8 cellular contexts compared by ENCODE assay signal in the genomic region with DNA sequence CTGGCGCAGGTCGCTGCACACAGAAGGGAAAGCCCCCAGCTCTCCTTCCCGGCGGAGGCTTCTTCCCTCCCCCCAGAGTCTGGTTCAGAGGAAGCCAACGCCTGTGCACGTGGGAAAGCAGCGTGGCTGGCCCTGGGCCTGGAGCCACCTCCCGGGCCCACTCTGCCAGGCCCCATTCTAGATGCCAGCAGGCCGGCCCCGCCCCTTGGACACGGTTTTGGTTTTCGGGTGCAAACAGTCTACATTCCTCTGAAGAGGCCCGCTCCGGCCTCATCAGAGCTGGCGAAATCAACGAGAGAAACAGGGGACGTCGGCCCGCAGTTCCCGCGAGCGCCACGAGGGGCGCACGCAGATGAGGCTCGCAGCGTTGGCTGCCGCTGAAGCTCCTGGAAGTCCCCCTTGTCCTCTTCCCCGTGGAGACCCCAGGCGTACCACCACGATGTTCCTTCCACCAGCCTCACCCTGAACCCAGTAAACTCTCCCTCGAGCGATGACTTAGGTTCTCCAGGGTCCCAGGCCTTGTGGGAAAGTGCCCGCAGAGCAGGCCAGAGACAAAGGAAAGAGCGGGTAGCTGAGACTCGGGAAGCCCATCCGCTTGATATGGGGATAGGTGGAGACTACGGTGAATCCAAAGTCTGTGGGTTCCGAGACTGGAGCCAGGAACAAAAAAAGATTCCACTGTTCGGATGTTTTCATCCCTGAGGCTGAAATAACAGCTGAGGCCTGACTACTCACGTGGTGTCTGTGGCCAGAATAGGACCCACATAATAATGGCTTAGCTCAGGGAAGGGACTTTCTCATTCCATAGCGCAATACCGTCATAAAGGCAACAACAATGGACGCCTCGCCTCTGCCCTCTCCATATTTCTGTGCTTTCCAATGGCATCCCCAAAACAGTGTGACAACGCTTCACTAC.
DNase-seq lines count a peak whose midpoint lies in the region; ATAC-seq and TF ChIP-seq lines count a peak whose summit lies in the region.

No MANE protein-coding gene starts in this region.

- TF ChIP-seq CTCF in GM13976 (IDR thresholded peaks at IDR 0.05; ENCODE audit: borderline replicate concordance, control extremely low read depth, extremely low read depth, insufficient read depth, missing control alignments): peak; percentile 85
- peak; percentile 73 for TF ChIP-seq CTCF in OCI-LY3 (IDR thresholded peaks at IDR 0.05; ENCODE audit: low read depth, low read length)
- peak; percentile 88 for TF ChIP-seq CTCF in osteoblast (IDR thresholded peaks at IDR 0.05; ENCODE audit: extremely low read depth, low read depth, low read length)
- TF ChIP-seq CTCF in type B pancreatic cell (conservative IDR thresholded peaks at IDR 0.05): peak; percentile 97

- H3K9me3 Mint-ChIP-seq in type B pancreatic cell: no peaks in the 10 kb centered on the region

- H3K79me2 ChIP-seq in OCI-LY3 (ENCODE audit: low read length): no peaks in the 10 kb centered on the region
- no peaks in the 10 kb centered on the region for H3K79me2 ChIP-seq in osteoblast (ENCODE audit: insufficient read depth, low read length)

- DNase-seq in GM13976 (ENCODE audit: low spot score) (peak; percentile 78), glomerular endothelial cell (ENCODE audit: extremely low read depth, low read depth, low spot score) (peak; percentile 7), osteoblast (ENCODE audit: insufficient read length, low spot score, missing footprints) (peak; percentile 92), type B pancreatic cell (ENCODE audit: extremely low spot score, unreplicated experiment) (peak; percentile 75), DMS79 (lab: John Stamatoyannopoulos, UW) (no peak)
- DNase-seq in activated naive CD4-positive, alpha-beta T cell (lab: John Stamatoyannopoulos, UW): peak; percentile 2 to 15 (median 8)

- H3K4me2 ChIP-seq in OCI-LY3 (ENCODE audit: low read length) (peak overlapping the region; percentile 91), osteoblast (ENCODE audit: insufficient read depth, low read length) (peak overlapping the region; percentile 77)

- in situ Hi-C loops in GM13976 (cut with MboI; ENCODE audit: low sequenced_read_pairs, unreplicated experiment): no loop called here

- no peaks in the 10 kb centered on the region for H3K36me3 ChIP-seq in OCI-LY3 (replicated peaks; ENCODE audit: low read depth, low read length)
- no peaks in the 10 kb centered on the region for H3K36me3 ChIP-seq in osteoblast (ENCODE audit: insufficient read depth, low read length)

- H3K27me3 Mint-ChIP-seq in type B pancreatic cell: peaks cover 2% of the 10 kb centered on the region

- H3K27ac ChIP-seq in OCI-LY3 (ENCODE audit: low read length): no peak overlapping the region
- H3K27ac ChIP-seq in osteoblast (ENCODE audit: low read depth, low read length): peak overlapping the region; percentile 14

- peak overlapping the region; percentile 68 for H3K27ac Mint-ChIP-seq in type B pancreatic cell

- ATAC-seq in HG02763 (IDR thresholded peaks at IDR 0.05; ENCODE audit: unreplicated experiment): peak; percentile 80

- peaks cover 9% of the 10 kb centered on the region for H3K4me1 Mint-ChIP-seq in type B pancreatic cell (ENCODE audit: unreplicated experiment)

- H3K9me3 ChIP-seq in OCI-LY3 (ENCODE audit: insufficient read depth, low read length) (no peaks in the 10 kb centered on the region), osteoblast (ENCODE audit: low read depth, low read length) (no peaks in the 10 kb centered on the region)

- no peaks in the 10 kb centered on the region for H4K20me1 ChIP-seq in OCI-LY3 (ENCODE audit: insufficient read depth, low read length)
- H4K20me1 ChIP-seq in osteoblast (ENCODE audit: insufficient read depth, low read length): no peaks in the 10 kb centered on the region

- H3K27me3 ChIP-seq in OCI-LY3 (ENCODE audit: low read depth, low read length) (0 out of 2 replicates have a peak, but pooled peaks cover 5% of the 10 kb centered on the region), osteoblast (ENCODE audit: insufficient read depth, low read length) (no peaks in the 10 kb centered on the region)

- peaks cover 5% of the 10 kb centered on the region; the same call in 1 of the 2 replicates for H3K4me1 ChIP-seq in OCI-LY3 (ENCODE audit: low read length)
- peaks cover 5% of the 10 kb centered on the region for H3K4me1 ChIP-seq in osteoblast (ENCODE audit: insufficient read depth, low read length)

- peak overlapping the region; percentile 96 for H2AFZ ChIP-seq in OCI-LY3 (ENCODE audit: low read depth, low read length)
- H2AFZ ChIP-seq in osteoblast (ENCODE audit: low read length): peak overlapping the region; percentile 97

- H3K4me3 ChIP-seq in OCI-LY3 (ENCODE audit: low read length) (peak overlapping the region; percentile 76), osteoblast (ENCODE audit: insufficient read depth, low read length) (peak overlapping the region; percentile 64)

- H3K9ac ChIP-seq in OCI-LY3 (ENCODE audit: low read length): peak overlapping the region; percentile 38; the same call in 1 of the 2 replicates

- H3K36me3 Mint-ChIP-seq in type B pancreatic cell: no peaks in the 10 kb centered on the region

- peak overlapping the region; percentile 41 for H3K4me3 Mint-ChIP-seq in type B pancreatic cell
